In the genomic region with DNA sequence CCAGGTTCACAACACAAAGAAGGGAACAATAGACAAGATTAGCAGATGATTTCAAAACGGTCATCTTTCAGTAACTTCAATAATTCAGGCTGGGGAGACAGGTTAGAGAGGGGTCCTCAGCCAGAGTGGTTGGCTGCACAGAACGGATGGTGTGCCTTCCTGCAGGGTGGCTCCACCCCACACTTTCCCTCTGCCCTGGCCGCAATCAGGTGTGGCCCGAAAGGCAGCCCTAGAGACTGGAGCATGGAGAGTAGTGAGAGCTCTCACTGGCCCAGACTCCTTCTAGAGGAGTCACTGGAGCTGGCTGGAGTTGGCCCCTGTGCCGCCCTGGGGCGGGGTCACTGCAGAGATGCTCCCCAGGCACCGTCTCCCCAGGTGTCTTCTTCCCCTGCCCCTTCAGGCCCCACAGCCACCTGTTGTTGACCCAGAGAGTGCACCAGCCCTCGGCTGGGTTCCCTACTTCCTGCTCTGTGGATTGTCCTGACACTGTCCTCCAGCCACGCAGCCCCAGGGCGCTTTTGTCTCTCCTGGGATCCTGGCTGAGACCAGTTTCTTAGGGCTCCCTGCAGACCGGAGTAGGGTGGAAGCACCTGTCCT, we compare ENCODE assay signal across 1 cellular context.
TF ChIP-seq lines count a peak whose summit lies in the region.

No MANE protein-coding gene starts in this region.

TF ChIP-seq in A549, 52 proteins besides CTCF, POLR2A, EP300 and RAD21 (continued from another document):
- TF ChIP-seq CBX2 (IDR thresholded peaks at IDR 0.05; ENCODE audit: borderline replicate concordance, low read depth) (no peak), EHMT2 (IDR thresholded peaks at IDR 0.05; ENCODE audit: low read depth) (no peak), CEBPB (IDR thresholded peaks at IDR 0.05) (no peak), MAFK (IDR thresholded peaks at IDR 0.05; ENCODE audit: partially characterized antibody) (no peak), SREBF2 (IDR thresholded peaks at IDR 0.05) (no peak), KDM5A (IDR thresholded peaks at IDR 0.05) (no peak), ZNF302 (CRISPR knock-in tag; IDR thresholded peaks at IDR 0.05) (no peak), ZFP36 (IDR thresholded peaks at IDR 0.05; ENCODE audit: borderline replicate concordance, partially characterized antibody) (no peak)
TF ChIP-seq in A549: peak in this region for 0.
